Comparison of ENCODE assay signal across 8 cellular contexts in genomic region chr12:6280053-6280469, GRCh38. TPM values are rescaled to one million over a fixed set of nuclear protein-coding genes. Genes with fewer than 3 reads are reported as not detected.
DNase-seq lines count a peak whose midpoint lies in the region; ATAC-seq, FAIRE-seq and TF ChIP-seq lines count a peak whose summit lies in the region.

No MANE protein-coding gene starts in this region.

- intact Hi-C loops in left cardiac atrium (cut with DNase I) (loop anchor here in 1 of 2 donors (2.0 to 5.0 kb wide), 2 partner anchors 81 to 218 kb away; no protein-coding TSS in a partner anchor), Right ventricle myocardium superior (cut with DNase I) (loop anchor here (5.0 kb wide), 1 partner anchor 293 kb away; no protein-coding TSS in a partner anchor), vagina (cut with DNase I) (no loop called here)

- peaks cover 33% of the 10 kb centered on the region for H3K4me1 ChIP-seq in vagina

- H3K27me3 ChIP-seq in bronchial epithelial cell (ENCODE audit: control insufficient read depth, insufficient read depth, low read length) (no peaks in the 10 kb centered on the region), vagina (no peaks in the 10 kb centered on the region)

- ATAC-seq in left cardiac atrium = peak in 1 of 2 donors; percentile 70
- no peak for ATAC-seq in Right ventricle myocardium superior (ENCODE audit: poor library complexity)

- FAIRE-seq in bronchial epithelial cell (lab: Jason Lieb, UNC) = peak; percentile 97

- TF ChIP-seq POLR2A in vagina (IDR thresholded peaks at IDR 0.05) = no peak

- H3K27ac ChIP-seq in vagina = peak overlapping the region; percentile 86

- no peak overlapping the region for H3K4me3 ChIP-seq in bronchial epithelial cell (ENCODE audit: low read depth, low read length)
- no peak overlapping the region for H3K4me3 ChIP-seq in vagina

- peak; percentile 67 for DNase-seq in left cardiac atrium
- DNase-seq in Right ventricle myocardium superior = no peak
- peak; percentile 96 for DNase-seq in bronchial epithelial cell (ENCODE audit: low read depth)
- DNase-seq in lung microvascular endothelial cell (ENCODE audit: low read depth in 2 of 2) = peak; percentile 76 to 86
- DNase-seq in vagina (ENCODE audit: extremely low spot score in 2 of 2) = no peak
- DNase-seq in NCI-H2081 (lab: John Stamatoyannopoulos, UW) = no peak
- no peak for DNase-seq in occipital lobe (lab: John Stamatoyannopoulos, UW)
- no peak for DNase-seq in NCI-H146 treated with DMSO at 0.1 percent for 48 hours (lab: John Stamatoyannopoulos, UW; ENCODE audit: unreplicated experiment)

- H3K36me3 ChIP-seq in bronchial epithelial cell (ENCODE audit: control insufficient read depth, insufficient read depth, low read length) (no peaks in the 10 kb centered on the region), vagina (no peaks in the 10 kb centered on the region)

- no peaks in the 10 kb centered on the region for H3K9me3 ChIP-seq in vagina

- TF ChIP-seq CTCF in bronchial epithelial cell (IDR thresholded peaks at IDR 0.05; ENCODE audit: insufficient read depth, low read length, severe bottlenecking) (no peak), vagina (IDR thresholded peaks at IDR 0.05) (no peak)

RNA-seq across cellular contexts. Expression of gene PLEKHG6, which starts 30.4 kb away (rescaled TPM):
- total RNA-seq in left cardiac atrium = 1 to 10 TPM; 5.0 to 6.8 TPM
- 0.22 TPM for total RNA-seq in Right ventricle myocardium superior
- 15.3 and 23.4 TPM in 2 replicates for total RNA-seq in bronchial epithelial cell
- not detected in 2 replicates for total RNA-seq in lung microvascular endothelial cell
- total RNA-seq in vagina = 14.7 TPM
- total RNA-seq in occipital lobe = not detected

Comparison
In these comparisons a context has a peak if more than half of its experiments do, and no peak if none do; other contexts are left out.
1. DNase-seq: peak in left cardiac atrium (single experiment), bronchial epithelial cell (single experiment) and lung microvascular endothelial cell (2 of 2); none in Right ventricle myocardium superior (single experiment), vagina (0 of 2), NCI-H2081 (0 of 2), occipital lobe (single experiment) and NCI-H146 treated with DMSO at 0.1 percent for 48 hours (single experiment).